In the genomic region with DNA sequence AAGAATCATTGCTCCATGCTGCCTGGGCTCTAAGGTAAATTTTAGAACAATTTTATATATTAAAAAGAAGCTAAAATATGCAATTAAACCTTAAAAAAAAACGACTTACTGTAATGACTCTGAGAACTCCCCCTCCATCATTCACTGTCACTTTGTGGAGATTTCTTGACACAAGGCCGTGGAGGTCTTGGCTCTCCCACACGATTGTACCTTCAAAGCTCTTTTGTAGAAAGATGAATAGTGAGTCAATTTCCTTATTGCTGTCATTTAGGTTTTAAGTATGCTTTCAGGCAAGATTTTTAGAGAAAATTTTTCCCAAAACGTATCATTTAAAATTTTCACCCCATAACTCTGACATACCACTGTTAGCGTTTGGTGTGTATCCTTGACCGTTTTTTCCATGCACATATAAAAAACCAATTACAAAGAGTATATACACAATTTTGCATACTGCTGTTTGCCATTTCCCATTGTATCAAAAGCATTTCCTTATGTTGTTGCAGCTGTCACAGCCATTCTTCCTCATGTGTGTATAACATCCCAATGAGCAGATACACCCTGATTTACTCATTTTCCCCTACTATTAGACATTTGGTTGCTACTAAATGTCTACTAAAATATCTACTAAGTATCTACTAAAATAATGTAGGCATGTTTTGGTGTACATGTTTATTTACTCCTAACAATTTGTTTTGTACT, we compare ENCODE assay signal across 16 cellular contexts. TPM values are rescaled to one million over a fixed set of nuclear protein-coding genes. Genes with fewer than 3 reads are reported as not detected.
DNase-seq lines count a peak whose midpoint lies in the region; ATAC-seq and TF ChIP-seq lines count a peak whose summit lies in the region.
"Had no signal": no experiment of that assay in that cellular context is flagged by ENCODE, and none has a peak within 500 bp of the region (broad histone marks: within the 10 kb centered on the region; RNA-seq: fewer than 3 reads in every experiment).

No MANE protein-coding gene starts in this region.

- H4K20me1 ChIP-seq in mammary epithelial cell (ENCODE audit: insufficient read depth, low read length): no peaks in the 10 kb centered on the region
- H4K20me1 ChIP-seq: BLaER1 treated with 17β-estradiol and CSF1 and Interleukin-3, amounts not matched to agents 10 nM and 100 nM had no signal

- no peaks in the 10 kb centered on the region for H3K27me3 Mint-ChIP-seq in MCF 10A (ENCODE audit: insufficient read depth, unreplicated experiment)
- no peaks in the 10 kb centered on the region for H3K27me3 Mint-ChIP-seq in stimulated activated memory B cell treated with anti-CD40 and anti-IgM and Interleukin-4, amounts not matched to agents 10 μg/mL and 1 μg/mL and 100 μg/mL, for 72 hours
- H3K27me3 Mint-ChIP-seq: CD4-positive, CD25-positive, alpha-beta regulatory T cell had no signal

- H3K4me1 ChIP-seq in mammary epithelial cell (ENCODE audit: insufficient read depth, low read length) (no peaks in the 10 kb centered on the region), mucosa of descending colon (ENCODE audit: low read depth) (no peaks in the 10 kb centered on the region)
- H3K4me1 ChIP-seq: BLaER1 treated with 17β-estradiol and CSF1 and Interleukin-3, amounts not matched to agents 10 nM and 100 nM had no signal

- H3K36me3 ChIP-seq in mammary epithelial cell (ENCODE audit: insufficient read depth, low read length): peaks cover 13% of the 10 kb centered on the region
- H3K36me3 ChIP-seq in mucosa of descending colon (ENCODE audit: low read depth): no peaks in the 10 kb centered on the region

- intact Hi-C loops in MCF 10A (cut with micrococcal nuclease): no loop called here
- intact Hi-C loops in mammary epithelial cell (cut with micrococcal nuclease): no loop called here
- intact Hi-C loops in mucosa of descending colon (cut with DNase I, micrococcal nuclease): no loop called here

- H3K4me3 Mint-ChIP-seq in MCF 10A (ENCODE audit: unreplicated experiment): no peak overlapping the region
- H3K4me3 Mint-ChIP-seq in stimulated activated memory B cell treated with anti-CD40 and anti-IgM and Interleukin-4, amounts not matched to agents 10 μg/mL and 1 μg/mL and 100 μg/mL, for 72 hours: no peak overlapping the region
- H3K4me3 Mint-ChIP-seq: CD4-positive, CD25-positive, alpha-beta regulatory T cell; GM23338 had no signal

- WGBS in mammary epithelial cell (ENCODE audit: low coverage, missing lambda C conversion rate): 73% methylated on average over 6 of the region's 6 CpGs

- no peaks in the 10 kb centered on the region for H3K9me3 Mint-ChIP-seq in MCF 10A (ENCODE audit: unreplicated experiment)
- H3K9me3 Mint-ChIP-seq in stimulated activated memory B cell treated with anti-CD40 and anti-IgM and Interleukin-4, amounts not matched to agents 10 μg/mL and 1 μg/mL and 100 μg/mL, for 72 hours: no peaks in the 10 kb centered on the region
- H3K9me3 Mint-ChIP-seq: CD4-positive, CD25-positive, alpha-beta regulatory T cell; GM23338 had no signal

- peaks cover 6% of the 10 kb centered on the region for H3K4me1 Mint-ChIP-seq in MCF 10A (ENCODE audit: insufficient read depth, unreplicated experiment)
- H3K4me1 Mint-ChIP-seq in stimulated activated memory B cell treated with anti-CD40 and anti-IgM and Interleukin-4, amounts not matched to agents 10 μg/mL and 1 μg/mL and 100 μg/mL, for 72 hours: no peaks in the 10 kb centered on the region
- H3K4me1 Mint-ChIP-seq: GM23338 had no signal

- TF ChIP-seq CTCF in MCF 10A (IDR thresholded peaks at IDR 0.05; ENCODE audit: unreplicated experiment): no peak
- TF ChIP-seq CTCF in mammary epithelial cell (conservative IDR thresholded peaks at IDR 0.05 in 1 of 2, IDR thresholded peaks at IDR 0.05 in 1 of 2; ENCODE audit: extremely low read depth in 1 of 2, insufficient read depth in 1 of 2, low read depth in 1 of 2, low read length in 2 of 2): no peak
- TF ChIP-seq CTCF in mucosa of descending colon (IDR thresholded peaks at IDR 0.05): no peak

- POLR2A ChIA-PET in MCF 10A (lab: Yijun Ruan, JAX): interaction anchor here (0.7 to 3.5 kb wide), 3 partner anchors 15 to 304 kb away, joined by 3 to 27 read pairs (median 7); a partner anchor contains a TSS

- DNase-seq in MCF 10A (ENCODE audit: unreplicated experiment) (no peak), mammary epithelial cell (no peak), dermis blood vessel endothelial cell (peak; percentile 65), mucosa of descending colon (no peak)
- no peak for DNase-seq in activated CD4-positive, alpha-beta T cell treated with anti-CD3 and anti-CD28 coated beads, Interleukin-2, amount 50 U/mL, for 4 hours
- DNase-seq: ACHN; CD4-positive, CD25-positive, alpha-beta regulatory T cell; DMS 273 treated with DMSO at 0.1 percent for 48 hours; DMS79; EL; H7; IMR-90 had no signal

- H3K27ac ChIP-seq in mammary epithelial cell (ENCODE audit: insufficient read depth, low read depth, low read length): no peak overlapping the region
- H3K27ac ChIP-seq: BLaER1 treated with 17β-estradiol and CSF1 and Interleukin-3, amounts not matched to agents 10 nM and 100 nM had no signal

- BruUV-seq in MCF 10A (replicated peaks; lab: Mats Ljungman, UMichigan) (no TSS peak), mammary epithelial cell (replicated peaks; lab: Mats Ljungman, UMichigan) (no TSS peak)

- dilution Hi-C loops in mammary epithelial cell (cut with HindIII; ENCODE audit: low sequenced_read_pairs): no loop called here

- no peaks in the 10 kb centered on the region for H3K9me3 ChIP-seq in mammary epithelial cell (replicated peaks; ENCODE audit: insufficient read depth, low read length)
- no peaks in the 10 kb centered on the region for H3K9me3 ChIP-seq in mucosa of descending colon
- H3K9me3 ChIP-seq: BLaER1 treated with 17β-estradiol and CSF1 and Interleukin-3, amounts not matched to agents 10 nM and 100 nM had no signal

- no peak overlapping the region for H3K9ac ChIP-seq in mammary epithelial cell (ENCODE audit: insufficient read depth, low read length)
- H3K9ac ChIP-seq: BLaER1 treated with 17β-estradiol and CSF1 and Interleukin-3, amounts not matched to agents 10 nM and 100 nM had no signal

- peak overlapping the region; percentile 37 for H3K27ac Mint-ChIP-seq in MCF 10A (ENCODE audit: low read depth, unreplicated experiment)
- no peak overlapping the region for H3K27ac Mint-ChIP-seq in stimulated activated memory B cell treated with anti-CD40 and anti-IgM and Interleukin-4, amounts not matched to agents 10 μg/mL and 1 μg/mL and 100 μg/mL, for 72 hours
- H3K27ac Mint-ChIP-seq: CD4-positive, CD25-positive, alpha-beta regulatory T cell; GM23338 had no signal

- no peak overlapping the region for H3K4me2 ChIP-seq in mammary epithelial cell (ENCODE audit: insufficient read depth, low read depth, low read length)
- H3K4me2 ChIP-seq: BLaER1 treated with 17β-estradiol and CSF1 and Interleukin-3, amounts not matched to agents 10 nM and 100 nM; GM23338 had no signal

- CTCF ChIA-PET in MCF 10A (lab: Yijun Ruan, JAX) (interaction anchor here (0.6 to 2.0 kb wide), 6 partner anchors 10 to 313 kb away, joined by 3 to 5 read pairs (median 4); no protein-coding TSS in a partner anchor), mammary epithelial cell (lab: Charles Lee; ENCODE audit: low non-redundant PET) (interaction anchor here (0.7 kb wide), 1 partner anchor 33 kb away, joined by 5 read pairs; a partner anchor contains a TSS)

- in situ Hi-C loops in mammary epithelial cell (cut with MboI; ENCODE audit: low sequenced_read_pairs in 2 of 2): no loop called here

- H3K4me3 ChIP-seq in mammary epithelial cell (replicated peaks in 1 of 3; ENCODE audit: insufficient read depth in 1 of 3, low read depth in 2 of 3, low read length in 3 of 3) (no peak overlapping the region), mucosa of descending colon (no peak overlapping the region)
- H3K4me3 ChIP-seq: BLaER1 treated with 17β-estradiol and CSF1 and Interleukin-3, amounts not matched to agents 10 nM and 100 nM; GM23338 had no signal

- peaks cover 84% of the 10 kb centered on the region for H3K36me3 Mint-ChIP-seq in MCF 10A (ENCODE audit: insufficient read depth, unreplicated experiment)
- peaks cover 13% of the 10 kb centered on the region for H3K36me3 Mint-ChIP-seq in stimulated activated memory B cell treated with anti-CD40 and anti-IgM and Interleukin-4, amounts not matched to agents 10 μg/mL and 1 μg/mL and 100 μg/mL, for 72 hours

- H3K79me2 ChIP-seq in mammary epithelial cell (ENCODE audit: insufficient read depth, low read length): no peaks in the 10 kb centered on the region

- no peaks in the 10 kb centered on the region for H3K27me3 ChIP-seq in mammary epithelial cell (ENCODE audit: insufficient read depth, low read length)
- H3K27me3 ChIP-seq: BLaER1 treated with 17β-estradiol and CSF1 and Interleukin-3, amounts not matched to agents 10 nM and 100 nM had no signal

- ATAC-seq in mucosa of descending colon (peak; percentile 63), GM19328 (IDR thresholded peaks at IDR 0.05; ENCODE audit: unreplicated experiment) (no peak)
- no peak for ATAC-seq in stimulated activated memory B cell treated with anti-CD40 and anti-IgM and Interleukin-4, amounts not matched to agents 10 μg/mL and 1 μg/mL and 100 μg/mL, for 72 hours
- ATAC-seq: GM23338 had no signal

- no peak overlapping the region for H2AFZ ChIP-seq in mammary epithelial cell (ENCODE audit: low read depth, low read length)
- H2AFZ ChIP-seq: GM23338 had no signal

RNA-seq across cellular contexts. Expression of a gene that starts 33.4 kb away (rescaled TPM):
- total RNA-seq in MCF 10A (2022) (82.4 and 88.4 TPM in 2 replicates), mammary epithelial cell (10 to 100 TPM; 50.8 to 66.3 TPM), dermis blood vessel endothelial cell (53.3 and 57.9 TPM in 2 replicates), mucosa of descending colon (10 to 100 TPM; 17.1 to 34.5 (median 19.6) TPM)
- 25.4 TPM for polyA plus RNA-seq in mammary epithelial cell
- 65.5 TPM for polyA minus RNA-seq in mammary epithelial cell
